ENCODE assay signal across 9 cellular contexts in the genomic region with DNA sequence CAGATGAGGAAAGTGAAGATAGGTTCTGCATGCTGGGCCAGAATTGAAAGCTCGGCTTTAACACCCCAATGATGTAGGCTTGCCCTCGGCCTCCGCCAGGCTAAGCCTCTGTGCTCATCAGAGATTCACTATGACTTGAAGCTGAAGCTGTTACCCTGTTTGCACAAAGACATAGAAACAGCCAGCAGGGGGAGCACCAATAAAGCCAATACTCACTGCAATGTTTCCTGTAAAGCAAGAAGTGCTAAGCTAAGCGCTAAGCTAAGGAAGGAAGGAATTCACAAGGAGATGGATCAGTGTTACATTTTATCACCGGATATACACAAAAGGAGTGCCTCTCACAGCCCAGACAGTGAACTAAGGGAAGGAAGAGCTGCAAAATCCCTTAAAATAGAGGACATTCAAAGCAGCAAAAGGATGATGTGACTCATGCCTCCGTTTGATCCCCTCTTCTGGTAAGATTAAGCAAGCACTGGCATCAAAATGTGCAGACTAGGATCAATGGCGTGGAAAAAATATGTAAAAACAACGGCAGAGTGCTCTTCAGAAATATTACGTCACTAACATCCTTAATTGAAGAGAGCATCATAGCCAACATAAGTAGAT.
A peak's percentile ranks its signal among the peaks of the same experiment; 100 is the strongest.
DNase-seq lines count a peak whose midpoint lies in the region; FAIRE-seq and TF ChIP-seq lines count a peak whose summit lies in the region.
"Had no signal": no experiment of that assay in that cellular context is flagged by ENCODE, and none has a peak within 500 bp of the region (broad histone marks: within the 10 kb centered on the region; RNA-seq: fewer than 3 reads in every experiment).

No MANE protein-coding gene starts in this region.

- H2AFZ ChIP-seq in parathyroid adenoma: peak overlapping the region; percentile 42

- DNase-seq in GM04503 (ENCODE audit: low read depth) (peak; percentile 39), H54 (ENCODE audit: insufficient read length, low spot score) (peak; percentile 63), RKO (ENCODE audit: low spot score) (peak; percentile 85), foreskin melanocyte (peak; percentile 87), ureter (ENCODE audit: low spot score) (peak; percentile 85)
- peak; percentile 57 for DNase-seq in activated T-helper 2 cell treated with anti-CD3 and anti-CD28 coated beads, Interferon-gamma antibody, Interleukin-2, Interleukin-4, amounts not matched to agents 10 μg/mL and 5 μg/mL and 100 μg/mL, durations not matched to agents 14 hours and 24 hours and 36 hours (ENCODE audit: low spot score)

- no peak overlapping the region for H3K4me3 ChIP-seq in parathyroid adenoma (ENCODE audit: low read depth, low read length)
- H3K4me3 ChIP-seq: skin epidermis had no signal

- H3K36me3 Mint-ChIP-seq in activated T-helper 2 cell treated with anti-CD3 and anti-CD28 coated beads, Interferon-gamma antibody, Interleukin-2, Interleukin-4, amounts not matched to agents 10 μg/mL and 5 μg/mL and 100 μg/mL, durations not matched to agents 14 hours and 24 hours and 36 hours (ENCODE audit: low read depth): no peaks in the 10 kb centered on the region

- no peak overlapping the region for H3K27ac Mint-ChIP-seq in activated T-helper 2 cell treated with anti-CD3 and anti-CD28 coated beads, Interferon-gamma antibody, Interleukin-2, Interleukin-4, amounts not matched to agents 10 μg/mL and 5 μg/mL and 100 μg/mL, durations not matched to agents 14 hours and 24 hours and 36 hours

- peak; percentile 97 for FAIRE-seq in H54 (lab: Jason Lieb, UNC)

- peaks cover 12% of the 10 kb centered on the region for H3K79me2 ChIP-seq in parathyroid adenoma

- no peak overlapping the region for H3K9ac ChIP-seq in parathyroid adenoma

- H3K9me3 Mint-ChIP-seq in activated T-helper 2 cell treated with anti-CD3 and anti-CD28 coated beads, Interferon-gamma antibody, Interleukin-2, Interleukin-4, amounts not matched to agents 10 μg/mL and 5 μg/mL and 100 μg/mL, durations not matched to agents 14 hours and 24 hours and 36 hours: no peaks in the 10 kb centered on the region

- H3K27me3 ChIP-seq in parathyroid adenoma (ENCODE audit: control insufficient read depth, insufficient read depth, low read length): no peaks in the 10 kb centered on the region

- H3K27ac ChIP-seq in parathyroid adenoma: peak overlapping the region; percentile 43
- H3K27ac ChIP-seq: skin epidermis had no signal

- H3K27me3 Mint-ChIP-seq in activated T-helper 2 cell treated with anti-CD3 and anti-CD28 coated beads, Interferon-gamma antibody, Interleukin-2, Interleukin-4, amounts not matched to agents 10 μg/mL and 5 μg/mL and 100 μg/mL, durations not matched to agents 14 hours and 24 hours and 36 hours (ENCODE audit: low read depth): peaks cover 39% of the 10 kb centered on the region

- no peaks in the 10 kb centered on the region for H3K9me3 ChIP-seq in parathyroid adenoma (ENCODE audit: control insufficient read depth, low read length)

- no peak overlapping the region for H3K4me2 ChIP-seq in parathyroid adenoma (ENCODE audit: low read length)

- H3K4me3 Mint-ChIP-seq in activated T-helper 2 cell treated with anti-CD3 and anti-CD28 coated beads, Interferon-gamma antibody, Interleukin-2, Interleukin-4, amounts not matched to agents 10 μg/mL and 5 μg/mL and 100 μg/mL, durations not matched to agents 14 hours and 24 hours and 36 hours (ENCODE audit: low read depth): no peak overlapping the region

- no peak for TF ChIP-seq POLR2A in H54 (IDR thresholded peaks at IDR 0.05; ENCODE audit: low read depth, low read length)

- H3K36me3 ChIP-seq in parathyroid adenoma (ENCODE audit: control insufficient read depth, insufficient read depth, low read length): no peaks in the 10 kb centered on the region

- peaks cover 7% of the 10 kb centered on the region for H3K4me1 ChIP-seq in parathyroid adenoma

- peaks cover 16% of the 10 kb centered on the region for H3K4me1 Mint-ChIP-seq in activated T-helper 2 cell treated with anti-CD3 and anti-CD28 coated beads, Interferon-gamma antibody, Interleukin-2, Interleukin-4, amounts not matched to agents 10 μg/mL and 5 μg/mL and 100 μg/mL, durations not matched to agents 14 hours and 24 hours and 36 hours (ENCODE audit: low read depth)

- TF ChIP-seq CTCF in LNCAP (IDR thresholded peaks at IDR 0.05) (peak; percentile 82), parathyroid adenoma (IDR thresholded peaks at IDR 0.05) (peak; percentile 93)

- intact Hi-C loops in activated T-helper 2 cell treated with anti-CD3 and anti-CD28 coated beads, Interferon-gamma antibody, Interleukin-2, Interleukin-4, amounts not matched to agents 10 μg/mL and 5 μg/mL and 100 μg/mL, durations not matched to agents 14 hours and 24 hours and 36 hours (cut with micrococcal nuclease): loop anchor here (1.0 kb wide), 2 partner anchors 204 to 696 kb away; no protein-coding TSS in a partner anchor
